Comparison of ENCODE assay signal across 8 cellular contexts in genomic region chr3:183447206-183448001, GRCh38. TPM values are rescaled to one million over a fixed set of nuclear protein-coding genes. Genes with fewer than 3 reads are reported as not detected.
DNase-seq lines count a peak whose midpoint lies in the region; ATAC-seq and TF ChIP-seq lines count a peak whose summit lies in the region.

No MANE protein-coding gene starts in this region.

- peak overlapping the region; percentile 80 for H3K27ac Mint-ChIP-seq in CD8-positive, alpha-beta T cell
- peak overlapping the region; percentile 87 for H3K27ac Mint-ChIP-seq in activated T-cell treated with anti-CD3 and anti-CD28 coated beads, Interleukin-2, amount 50 U/mL, for 24 hours

- H3K9me3 ChIP-seq in CD8-positive, alpha-beta T cell (ENCODE audit: low read length) = no peaks in the 10 kb centered on the region
- H3K9me3 ChIP-seq in PC-3 (ENCODE audit: low read length) (peaks cover 19% of the 10 kb centered on the region), mucosa of stomach (ENCODE audit: control insufficient read depth, low read length) (no peaks in the 10 kb centered on the region)

- peaks cover 19% of the 10 kb centered on the region for H3K9me3 Mint-ChIP-seq in CD8-positive, alpha-beta T cell
- peaks cover 16% of the 10 kb centered on the region for H3K9me3 Mint-ChIP-seq in activated T-cell treated with anti-CD3 and anti-CD28 coated beads, Interleukin-2, amount 50 U/mL, for 24 hours

- peak overlapping the region; percentile 38 for H3K27ac ChIP-seq in CD8-positive, alpha-beta T cell (ENCODE audit: low read depth, low read length)
- H3K27ac ChIP-seq in PC-3 (ENCODE audit: low read length) = no peak overlapping the region

- POLR2A ChIA-PET in CD8-positive, alpha-beta T cell (lab: Charles Lee) = interaction anchor here (0.6 to 1.4 kb wide), 3 partner anchors 188 to 653 kb away, joined by 3 to 4 read pairs (median 3); partner anchors contain the start of gene KLHL24
- POLR2A ChIA-PET in PC-3 (lab: Charles Lee; ENCODE audit: unreplicated experiment) = interaction anchor here (0.5 to 0.8 kb wide), 2 partner anchors 86 to 560 kb away, joined by 3 read pairs; no protein-coding TSS in a partner anchor

- H3K4me3 ChIP-seq in CD8-positive, alpha-beta T cell (ENCODE audit: low read depth, low read length) = peak overlapping the region; percentile 66
- H3K4me3 ChIP-seq in PC-3 (ENCODE audit: low read length) (peak overlapping the region; percentile 99), mucosa of stomach (ENCODE audit: low read length) (peak overlapping the region; percentile 79)

- peaks cover 22% of the 10 kb centered on the region for H3K4me1 Mint-ChIP-seq in CD8-positive, alpha-beta T cell (ENCODE audit: low read depth)
- peaks cover 18% of the 10 kb centered on the region for H3K4me1 Mint-ChIP-seq in activated T-cell treated with anti-CD3 and anti-CD28 coated beads, Interleukin-2, amount 50 U/mL, for 24 hours (ENCODE audit: low read depth)

- H3K4me1 ChIP-seq in CD8-positive, alpha-beta T cell (ENCODE audit: insufficient read depth, low read length) = peaks cover 12% of the 10 kb centered on the region
- H3K4me1 ChIP-seq in PC-3 (ENCODE audit: insufficient read depth, low read length) (peaks cover 15% of the 10 kb centered on the region), mucosa of stomach (ENCODE audit: control insufficient read depth, insufficient read depth, low read length) (no peaks in the 10 kb centered on the region)

- BruUV-seq in PC-3 (replicated peaks; lab: Mats Ljungman, UMichigan) = TSS peak; percentile 68

- TF ChIP-seq EP300 in Ishikawa (IDR thresholded peaks at IDR 0.05; ENCODE audit: borderline replicate concordance) = no peak

- peaks cover 9% of the 10 kb centered on the region for H3K36me3 Mint-ChIP-seq in CD8-positive, alpha-beta T cell
- peaks cover 7% of the 10 kb centered on the region for H3K36me3 Mint-ChIP-seq in activated T-cell treated with anti-CD3 and anti-CD28 coated beads, Interleukin-2, amount 50 U/mL, for 24 hours (ENCODE audit: low read depth)

- peak overlapping the region; percentile 100 for H3K4me2 ChIP-seq in PC-3 (ENCODE audit: low read length)

- H3K4me3 Mint-ChIP-seq in CD8-positive, alpha-beta T cell = peak overlapping the region; percentile 97
- peak overlapping the region; percentile 93 for H3K4me3 Mint-ChIP-seq in activated T-cell treated with anti-CD3 and anti-CD28 coated beads, Interleukin-2, amount 50 U/mL, for 24 hours

- peak overlapping the region; percentile 87 for H2AFZ ChIP-seq in PC-3 (ENCODE audit: low read length)

- peaks cover 9% of the 10 kb centered on the region for H3K79me2 ChIP-seq in PC-3 (ENCODE audit: low read length)

- no peaks in the 10 kb centered on the region for H3F3A ChIP-seq in PC-3 (ENCODE audit: low read length, unreplicated experiment)

- peak overlapping the region; percentile 78 for H3K9ac ChIP-seq in PC-3 (ENCODE audit: low read length)
- peak overlapping the region; percentile 77 for H3K9ac ChIP-seq in mucosa of stomach (ENCODE audit: low read length)

- peak; percentile 37 to 75 (median 57) for DNase-seq in CD8-positive, alpha-beta T cell
- DNase-seq in PC-3 = peak; percentile 90
- DNase-seq in activated T-cell treated with anti-CD3 and anti-CD28 coated beads, Interleukin-2, amount 50 U/mL, for 24 hours = peak; percentile 81
- DNase-seq in stimulated activated CD8-positive, alpha-beta memory T cell treated with anti-CD3 and anti-CD28 coated beads, Interleukin-4, amount 100 ng/mL, for 48 hours = peak; percentile 89

- TF ChIP-seq RAD21 in Ishikawa (IDR thresholded peaks at IDR 0.05; ENCODE audit: low read depth) = peak; percentile 3; the same call in 1 of the 2 replicates

- ATAC-seq in CD8-positive, alpha-beta T cell = peak; percentile 81
- ATAC-seq in GM21390 (IDR thresholded peaks at IDR 0.05; ENCODE audit: unreplicated experiment) = peak; percentile 85
- peak; percentile 88 for ATAC-seq in PC-3
- ATAC-seq in esophagus mucosa = peak; percentile 77

- TF ChIP-seq CTCF in CD8-positive, alpha-beta T cell (IDR thresholded peaks at IDR 0.05) = no peak
- peak; percentile 28; the same call in 1 of the 2 replicates for TF ChIP-seq CTCF in PC-3 (conservative IDR thresholded peaks at IDR 0.05; ENCODE audit: low read depth, low read length)

- CTCF ChIA-PET in CD8-positive, alpha-beta T cell (lab: Charles Lee) = interaction anchor here (0.6 kb wide), 1 partner anchor 21 kb away, joined by 3 read pairs; no protein-coding TSS in a partner anchor
- CTCF ChIA-PET in PC-3 (lab: Charles Lee) = interaction anchor here (0.6 kb wide), 1 partner anchor 112 kb away, joined by 3 read pairs; no protein-coding TSS in a partner anchor

- no peaks in the 10 kb centered on the region for H4K20me1 ChIP-seq in PC-3 (ENCODE audit: low read length)

- intact Hi-C loops in CD8-positive, alpha-beta T cell (cut with DNase I, micrococcal nuclease) = loop anchor here in 1 of 2 experiments (5.0 kb wide), 1 partner anchor 190 kb away; the partner anchor contains the start of gene KLHL24
- intact Hi-C loops in PC-3 (cut with micrococcal nuclease) = loop anchor here (2.0 kb wide), 1 partner anchor 19 kb away; the partner anchor contains the start of gene MCF2L2

- no peaks in the 10 kb centered on the region for H3K9me2 ChIP-seq in PC-3 (replicated peaks; ENCODE audit: low read length)

- no peaks in the 10 kb centered on the region for H3K36me3 ChIP-seq in CD8-positive, alpha-beta T cell (ENCODE audit: insufficient read depth, low read length)
- H3K36me3 ChIP-seq in PC-3 (ENCODE audit: low read depth, low read length) (no peaks in the 10 kb centered on the region), mucosa of stomach (ENCODE audit: control insufficient read depth, insufficient read depth, low read length) (no peaks in the 10 kb centered on the region)

- H3K27me3 Mint-ChIP-seq in CD8-positive, alpha-beta T cell (ENCODE audit: low read depth) = no peaks in the 10 kb centered on the region
- H3K27me3 Mint-ChIP-seq in activated T-cell treated with anti-CD3 and anti-CD28 coated beads, Interleukin-2, amount 50 U/mL, for 24 hours = no peaks in the 10 kb centered on the region

- H3K27me3 ChIP-seq in CD8-positive, alpha-beta T cell (ENCODE audit: insufficient read depth, low read length) = no peaks in the 10 kb centered on the region
- H3K27me3 ChIP-seq in PC-3 (ENCODE audit: low read length) = no peaks in the 10 kb centered on the region
- no peaks in the 10 kb centered on the region for H3K27me3 ChIP-seq in mucosa of stomach (ENCODE audit: control insufficient read depth, insufficient read depth, low read length)

TF ChIP-seq in Ishikawa, 13 proteins besides CTCF, POLR2A, EP300 and RAD21:
- TF ChIP-seq, protein P1, sequence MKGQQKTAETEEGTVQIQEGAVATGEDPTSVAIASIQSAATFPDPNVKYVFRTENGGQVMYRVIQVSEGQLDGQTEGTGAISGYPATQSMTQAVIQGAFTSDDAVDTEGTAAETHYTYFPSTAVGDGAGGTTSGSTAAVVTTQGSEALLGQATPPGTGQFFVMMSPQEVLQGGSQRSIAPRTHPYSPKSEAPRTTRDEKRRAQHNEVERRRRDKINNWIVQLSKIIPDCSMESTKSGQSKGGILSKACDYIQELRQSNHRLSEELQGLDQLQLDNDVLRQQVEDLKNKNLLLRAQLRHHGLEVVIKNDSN (IDR thresholded peaks at IDR 0.05) = no peak; the same call in 1 of the 2 replicates
- TF ChIP-seq NFIC (IDR thresholded peaks at IDR 0.05) (peak; percentile 78), MAX (IDR thresholded peaks at IDR 0.05) (peak; percentile 66), YY1 (IDR thresholded peaks at IDR 0.05; ENCODE audit: low read depth) (peak; percentile 91), TCF12 (IDR thresholded peaks at IDR 0.05; ENCODE audit: low read depth) (no peak; the same call in 1 of the 2 replicates), CEBPB (IDR thresholded peaks at IDR 0.05) (no peak), ZBTB7A (IDR thresholded peaks at IDR 0.05; ENCODE audit: low read depth) (peak; percentile 100), CREB1 (IDR thresholded peaks at IDR 0.05; ENCODE audit: low read depth) (no peak; the same call in 1 of the 2 replicates), TAF1 (IDR thresholded peaks at IDR 0.05; ENCODE audit: low read depth) (peak; percentile 85), EGR1 (IDR thresholded peaks at IDR 0.05) (peak; percentile 54), TEAD4 (IDR thresholded peaks at IDR 0.05) (0 out of 2 replicates have a peak, but pooled peaks have one; percentile 4), FOXM1 (IDR thresholded peaks at IDR 0.05; ENCODE audit: borderline replicate concordance, low read depth) (no peak)
- TF ChIP-seq, protein P2, sequence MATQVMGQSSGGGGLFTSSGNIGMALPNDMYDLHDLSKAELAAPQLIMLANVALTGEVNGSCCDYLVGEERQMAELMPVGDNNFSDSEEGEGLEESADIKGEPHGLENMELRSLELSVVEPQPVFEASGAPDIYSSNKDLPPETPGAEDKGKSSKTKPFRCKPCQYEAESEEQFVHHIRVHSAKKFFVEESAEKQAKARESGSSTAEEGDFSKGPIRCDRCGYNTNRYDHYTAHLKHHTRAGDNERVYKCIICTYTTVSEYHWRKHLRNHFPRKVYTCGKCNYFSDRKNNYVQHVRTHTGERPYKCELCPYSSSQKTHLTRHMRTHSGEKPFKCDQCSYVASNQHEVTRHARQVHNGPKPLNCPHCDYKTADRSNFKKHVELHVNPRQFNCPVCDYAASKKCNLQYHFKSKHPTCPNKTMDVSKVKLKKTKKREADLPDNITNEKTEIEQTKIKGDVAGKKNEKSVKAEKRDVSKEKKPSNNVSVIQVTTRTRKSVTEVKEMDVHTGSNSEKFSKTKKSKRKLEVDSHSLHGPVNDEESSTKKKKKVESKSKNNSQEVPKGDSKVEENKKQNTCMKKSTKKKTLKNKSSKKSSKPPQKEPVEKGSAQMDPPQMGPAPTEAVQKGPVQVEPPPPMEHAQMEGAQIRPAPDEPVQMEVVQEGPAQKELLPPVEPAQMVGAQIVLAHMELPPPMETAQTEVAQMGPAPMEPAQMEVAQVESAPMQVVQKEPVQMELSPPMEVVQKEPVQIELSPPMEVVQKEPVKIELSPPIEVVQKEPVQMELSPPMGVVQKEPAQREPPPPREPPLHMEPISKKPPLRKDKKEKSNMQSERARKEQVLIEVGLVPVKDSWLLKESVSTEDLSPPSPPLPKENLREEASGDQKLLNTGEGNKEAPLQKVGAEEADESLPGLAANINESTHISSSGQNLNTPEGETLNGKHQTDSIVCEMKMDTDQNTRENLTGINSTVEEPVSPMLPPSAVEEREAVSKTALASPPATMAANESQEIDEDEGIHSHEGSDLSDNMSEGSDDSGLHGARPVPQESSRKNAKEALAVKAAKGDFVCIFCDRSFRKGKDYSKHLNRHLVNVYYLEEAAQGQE (IDR thresholded peaks at IDR 0.05; ENCODE audit: low read depth) = no peak

RNA-seq across cellular contexts. Expression of gene MCF2L2, which starts 19.0 kb away (rescaled TPM):
- 1 to 10 TPM; 5.0 to 5.8 TPM for total RNA-seq in CD8-positive, alpha-beta T cell
- total RNA-seq in PC-3 (2014; rRNA removed) (3.6 and 3.9 TPM in 2 replicates), esophagus mucosa (0.72 TPM)
